Comparison of ENCODE assay signal across 8 cellular contexts in the genomic region with DNA sequence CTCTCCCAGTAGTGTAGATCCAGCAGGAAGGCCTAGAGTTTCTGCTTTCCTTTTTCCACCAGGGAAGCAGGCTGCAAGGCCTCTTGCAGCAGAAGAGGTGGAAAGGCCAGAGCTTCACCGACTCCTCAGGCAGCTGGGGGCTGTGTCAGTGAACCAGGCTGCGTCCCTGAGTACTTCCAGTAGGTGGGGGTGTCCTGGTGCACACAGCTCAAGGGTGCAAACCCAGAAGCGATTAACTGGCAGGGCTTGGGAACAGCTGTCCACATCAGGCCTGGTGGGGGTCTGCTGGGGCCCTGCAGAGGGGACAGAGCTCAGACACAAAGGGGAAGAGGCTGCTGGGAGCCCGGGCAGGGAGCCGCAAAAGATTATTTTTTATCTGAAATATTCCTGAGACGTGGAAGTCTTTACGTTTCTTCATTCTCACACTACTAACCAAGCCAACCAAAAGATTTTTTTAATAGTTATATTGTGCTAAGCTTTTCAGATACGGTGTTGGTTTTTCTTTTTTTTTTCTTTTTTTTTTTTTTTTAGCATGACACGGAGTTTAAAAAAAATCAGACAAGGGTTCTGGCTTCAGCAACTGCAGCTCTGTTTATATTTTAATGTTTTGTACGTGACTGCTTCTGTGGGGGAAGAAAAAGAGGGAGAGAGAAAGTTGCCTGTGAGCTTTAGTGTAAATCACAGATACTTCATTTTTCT. TPM values are rescaled to one million over a fixed set of nuclear protein-coding genes. Genes with fewer than 3 reads are reported as not detected.
A peak's percentile ranks its signal among the peaks of the same experiment; 100 is the strongest.
DNase-seq lines count a peak whose midpoint lies in the region; ATAC-seq, FAIRE-seq and TF ChIP-seq lines count a peak whose summit lies in the region.

No MANE protein-coding gene starts in this region.

- no peaks in the 10 kb centered on the region for H3K36me3 ChIP-seq in endocrine pancreas (ENCODE audit: control insufficient read depth, insufficient read depth, low read length)
- H3K36me3 ChIP-seq in mesodermal cell (ENCODE audit: control insufficient read depth, insufficient read depth, low read length): peaks cover 5% of the 10 kb centered on the region

- ATAC-seq in GM21786 (IDR thresholded peaks at IDR 0.05; ENCODE audit: unreplicated experiment): no peak

- no peak for FAIRE-seq in H54 (lab: Jason Lieb, UNC)

- peak overlapping the region; percentile 52 for H3K27ac ChIP-seq in mesodermal cell (ENCODE audit: low read depth, low read length, severe bottlenecking)

- no peak overlapping the region for H3K9ac ChIP-seq in endocrine pancreas (ENCODE audit: control insufficient read depth, insufficient read depth, low read length)

- no peaks in the 10 kb centered on the region for H3K27me3 ChIP-seq in endocrine pancreas (ENCODE audit: control insufficient read depth, insufficient read depth, low read length)

- H3K4me1 ChIP-seq in endocrine pancreas (ENCODE audit: control insufficient read depth, insufficient read depth, low read length) (peaks cover 5% of the 10 kb centered on the region), mesodermal cell (ENCODE audit: control insufficient read depth, insufficient read depth, low read length, poor library complexity, severe bottlenecking) (peaks cover 24% of the 10 kb centered on the region)

- WGBS in mesodermal cell (ENCODE audit: insufficient coverage in 2 of 2), 2 experiments: 4 to 14% methylated on average over 3 of the region's 10 CpGs

- no peak for TF ChIP-seq POLR2A in H54 (IDR thresholded peaks at IDR 0.05; ENCODE audit: low read depth, low read length)

- DNase-seq in DMS 273 treated with DMSO at 0.1 percent for 48 hours (lab: John Stamatoyannopoulos, UW) (peak; percentile 1), NCI-H82 (lab: John Stamatoyannopoulos, UW) (peak; percentile 94), T1000 (lab: John Stamatoyannopoulos, UW) (no peak), NCI-H510A (lab: John Stamatoyannopoulos, UW) (no peak), H54 (ENCODE audit: insufficient read length, low spot score) (no peak)

- H3K9me3 ChIP-seq in endocrine pancreas (ENCODE audit: control insufficient read depth, low read length): no peaks in the 10 kb centered on the region
- H3K9me3 ChIP-seq in mesodermal cell (ENCODE audit: control insufficient read depth, low read length): no peaks in the 10 kb centered on the region

- H3K4me3 ChIP-seq in endocrine pancreas (ENCODE audit: control insufficient read depth, insufficient read depth, low read length): peak overlapping the region; percentile 22
- no peak overlapping the region for H3K4me3 ChIP-seq in mesodermal cell (ENCODE audit: extremely low read depth, insufficient read depth, low read length, poor library complexity, severe bottlenecking)

RNA-seq across cellular contexts. Expression of gene TSHZ3, which starts 11.0 kb away (rescaled TPM):
- 6.4 TPM for polyA plus RNA-seq in mesodermal cell (2013, experiment 1 of 2)
- polyA plus RNA-seq in mesodermal cell (2013, experiment 2 of 2): 6.7 TPM

Comparison
In these comparisons a context has a peak if more than half of its experiments do, and no peak if none do; other contexts are left out.
1. DNase-seq: peak in DMS 273 treated with DMSO at 0.1 percent for 48 hours (single experiment) and NCI-H82 (single experiment); none in T1000 (single experiment), NCI-H510A (single experiment) and H54 (single experiment).